In genomic region chr7:77453531-77453930, GRCh38 we compare ENCODE assay signal across 15 cellular contexts. TPM values are rescaled to one million over a fixed set of nuclear protein-coding genes. Genes with fewer than 3 reads are reported as not detected.
DNase-seq lines count a peak whose midpoint lies in the region; ATAC-seq and TF ChIP-seq lines count a peak whose summit lies in the region.
"Had no signal": no experiment of that assay in that cellular context is flagged by ENCODE, and none has a peak within 500 bp of the region (broad histone marks: within the 10 kb centered on the region; RNA-seq: fewer than 3 reads in every experiment).

No MANE protein-coding gene starts in this region.

- intact Hi-C loops in CD14-positive monocyte (cut with micrococcal nuclease), result no loop called here

- H3K36me3 Mint-ChIP-seq in CD14-positive monocyte, result no peaks in the 10 kb centered on the region
- H3K36me3 Mint-ChIP-seq in neural progenitor cell, result no peaks in the 10 kb centered on the region
- H3K36me3 Mint-ChIP-seq: CD4-positive, alpha-beta memory T cell; immature natural killer cell had no signal

- H3K27ac Mint-ChIP-seq in CD14-positive monocyte (peak overlapping the region; percentile 79 to 95 (median 91)), neural progenitor cell (peak overlapping the region; percentile 17)
- H3K27ac Mint-ChIP-seq: activated naive CD4-positive, alpha-beta T cell treated with anti-CD3 and anti-CD28 coated beads, Interleukin-2, amount 50 U/mL, for 24 hours; CD4-positive, alpha-beta memory T cell; endodermal cell had no signal

- no peak overlapping the region for H3K9ac ChIP-seq in neural progenitor cell

- DNase-seq in CD14-positive monocyte (ENCODE audit: low spot score) (no peak), SHP77 treated with DMSO at 0.1 percent for 48 hours (lab: John Stamatoyannopoulos, UW) (peak; percentile 2), fibroblast of peridontal ligament (ENCODE audit: extremely low read depth) (peak; percentile 72), neural progenitor cell (ENCODE audit: low spot score) (no peak), NCI-H1105 (lab: John Stamatoyannopoulos, UW) (no peak), HAP-1 (ENCODE audit: low spot score in 2 of 2) (no peak)
- DNase-seq: activated CD4-positive, alpha-beta T cell treated with anti-CD3 and anti-CD28 coated beads, Interleukin-2, amount 50 U/mL, for 4 hours; CD4-positive, alpha-beta memory T cell; endodermal cell; immature natural killer cell; NCI-H2171 treated with DMSO at 0.1 percent for 48 hours had no signal

- H3K9me3 Mint-ChIP-seq in CD14-positive monocyte (no peaks in the 10 kb centered on the region), neural progenitor cell (no peaks in the 10 kb centered on the region)
- H3K9me3 Mint-ChIP-seq: activated naive CD4-positive, alpha-beta T cell treated with anti-CD3 and anti-CD28 coated beads, Interleukin-2, amount 50 U/mL, for 24 hours; CD4-positive, alpha-beta memory T cell had no signal

- H3K36me3 ChIP-seq in neural progenitor cell (no peaks in the 10 kb centered on the region), HAP-1 (replicated peaks) (no peaks in the 10 kb centered on the region)

- H3K4me2 ChIP-seq in neural progenitor cell, result no peak overlapping the region

- in situ Hi-C loops in HAP-1 (cut with MboI; ENCODE audit: low sequenced_read_pairs), result no loop called here

- peaks cover 50% of the 10 kb centered on the region for H3K4me1 Mint-ChIP-seq in CD14-positive monocyte
- H3K4me1 Mint-ChIP-seq in neural progenitor cell, result peaks cover 2% of the 10 kb centered on the region
- H3K4me1 Mint-ChIP-seq: activated naive CD4-positive, alpha-beta T cell treated with anti-CD3 and anti-CD28 coated beads, Interleukin-2, amount 50 U/mL, for 24 hours; CD4-positive, alpha-beta memory T cell had no signal

- H3K27me3 ChIP-seq in neural progenitor cell (no peaks in the 10 kb centered on the region), HAP-1 (ENCODE audit: low read depth) (no peaks in the 10 kb centered on the region)

- H3K27ac ChIP-seq in neural progenitor cell, result no peak overlapping the region
- H3K27ac ChIP-seq: SK-N-MC had no signal

- H3K27me3 Mint-ChIP-seq in CD14-positive monocyte (ENCODE audit: low read depth in 3 of 3), result no peaks in the 10 kb centered on the region
- no peaks in the 10 kb centered on the region for H3K27me3 Mint-ChIP-seq in neural progenitor cell (ENCODE audit: insufficient read depth, low read depth)
- H3K27me3 Mint-ChIP-seq: activated naive CD4-positive, alpha-beta T cell treated with anti-CD3 and anti-CD28 coated beads, Interleukin-2, amount 50 U/mL, for 24 hours had no signal

- H3K9me3 ChIP-seq in neural progenitor cell (ENCODE audit: low read depth), result no peaks in the 10 kb centered on the region
- H3K9me3 ChIP-seq in HAP-1, result no peaks in the 10 kb centered on the region

- no peak for TF ChIP-seq CTCF in CD14-positive monocyte (IDR thresholded peaks at IDR 0.05)
- no peak for TF ChIP-seq CTCF in neural progenitor cell (IDR thresholded peaks at IDR 0.05)

- H2AFZ ChIP-seq in neural progenitor cell (replicated peaks), result no peak overlapping the region

- H4K20me1 ChIP-seq in neural progenitor cell (ENCODE audit: low read depth), result no peaks in the 10 kb centered on the region

- no peaks in the 10 kb centered on the region for H3K79me2 ChIP-seq in neural progenitor cell (ENCODE audit: low read depth)

- H3K4me1 ChIP-seq in neural progenitor cell (no peaks in the 10 kb centered on the region), HAP-1 (no peaks in the 10 kb centered on the region)

- no peaks in the 10 kb centered on the region for H3F3A ChIP-seq in neural progenitor cell (ENCODE audit: low read depth)

- H3K4me3 Mint-ChIP-seq in CD14-positive monocyte (peak overlapping the region; percentile 28 to 80), neural progenitor cell (no peak overlapping the region)
- H3K4me3 Mint-ChIP-seq: activated naive CD4-positive, alpha-beta T cell treated with anti-CD3 and anti-CD28 coated beads, Interleukin-2, amount 50 U/mL, for 24 hours; CD4-positive, alpha-beta memory T cell; endodermal cell; immature natural killer cell had no signal

- H3K4me3 ChIP-seq in neural progenitor cell (no peak overlapping the region), HAP-1 (no peak overlapping the region)
- H3K4me3 ChIP-seq: SK-N-MC had no signal

- no peak for ATAC-seq in GM18909 (IDR thresholded peaks at IDR 0.05; ENCODE audit: poor library complexity, unreplicated experiment)
- ATAC-seq in HG03159 (IDR thresholded peaks at IDR 0.05; ENCODE audit: unreplicated experiment), result no peak

RNA-seq across cellular contexts. Expression of gene GSAP, which starts 37.4 kb away (rescaled TPM):
- polyA plus RNA-seq in CD14-positive monocyte, result 10 to 100 TPM; 19.1 to 35.6 TPM
- total RNA-seq in neural progenitor cell (ENCODE audit: low replicate concordance), result 2.0 and 2.6 TPM in 2 replicates

Comparison
In these comparisons a context has a peak if more than half of its experiments do, and no peak if none do; other contexts are left out.
1. DNase-seq: peak in SHP77 treated with DMSO at 0.1 percent for 48 hours (single experiment) and fibroblast of peridontal ligament (single experiment); none in CD14-positive monocyte (single experiment), neural progenitor cell (single experiment), NCI-H1105 (single experiment) and HAP-1 (0 of 2).